24 cellular contexts compared by ENCODE assay signal in genomic region chr2:120768112-120769048, GRCh38. TPM values are rescaled to one million over a fixed set of nuclear protein-coding genes. Genes with fewer than 3 reads are reported as not detected.
A peak's percentile ranks its signal among the peaks of the same experiment; 100 is the strongest.
DNase-seq lines count a peak whose midpoint lies in the region; ATAC-seq, FAIRE-seq and TF ChIP-seq lines count a peak whose summit lies in the region.
"Had no signal": no experiment of that assay in that cellular context is flagged by ENCODE, and none has a peak within 500 bp of the region (broad histone marks: within the 10 kb centered on the region; RNA-seq: fewer than 3 reads in every experiment).

No MANE protein-coding gene starts in this region.

- peak overlapping the region in 2 of 3 experiments; percentile 31 to 40 for H3K4me3 Mint-ChIP-seq in nephron
- H3K4me3 Mint-ChIP-seq: activated CD4-positive, alpha-beta T cell treated with anti-CD3 and anti-CD28 coated beads, Interleukin-2, amount 10 ng/mL, durations not matched to agents 7 days and 5 days had no signal

- intact Hi-C loops in Right ventricle myocardium inferior (cut with DNase I): no loop called here
- intact Hi-C loops in left cardiac atrium (cut with DNase I): no loop called here
- intact Hi-C loops in cardiac septum (cut with DNase I): no loop called here

- H3K27me3 Mint-ChIP-seq in nephron (ENCODE audit: low read depth): no peaks in the 10 kb centered on the region
- H3K27me3 Mint-ChIP-seq: activated CD4-positive, alpha-beta T cell treated with anti-CD3 and anti-CD28 coated beads, Interleukin-2, amount 10 ng/mL, durations not matched to agents 7 days and 5 days had no signal

- H3K4me1 Mint-ChIP-seq in nephron: peaks cover 87% of the 10 kb centered on the region
- H3K4me1 Mint-ChIP-seq: activated CD4-positive, alpha-beta T cell treated with anti-CD3 and anti-CD28 coated beads, Interleukin-2, amount 10 ng/mL, durations not matched to agents 7 days and 5 days had no signal

- no peaks in the 10 kb centered on the region for H3K9me3 ChIP-seq in HAP-1
- H3K9me3 ChIP-seq: heart right ventricle, SK-N-SH, upper lobe of left lung had no signal

- no peaks in the 10 kb centered on the region for H3K4me1 ChIP-seq in HAP-1

- FAIRE-seq in urothelium cell line (lab: Jason Lieb, UNC): peak; percentile 58
- FAIRE-seq: A204.1, HTR-8/SVneo, RCC 7860 had no signal

- H3K27me3 ChIP-seq in HAP-1 (ENCODE audit: low read depth): no peaks in the 10 kb centered on the region
- H3K27me3 ChIP-seq: brain microvascular endothelial cell, upper lobe of left lung had no signal

- no peak for TF ChIP-seq CTCF in nephron (IDR thresholded peaks at IDR 0.05; ENCODE audit: unreplicated experiment in 3 of 3)

- H3K36me3 ChIP-seq in HAP-1 (replicated peaks): no peaks in the 10 kb centered on the region
- H3K36me3 ChIP-seq: brain microvascular endothelial cell, heart right ventricle, upper lobe of left lung had no signal

- peak overlapping the region; percentile 82 to 99 (median 92) for H3K27ac Mint-ChIP-seq in nephron
- H3K27ac Mint-ChIP-seq: activated CD4-positive, alpha-beta T cell treated with anti-CD3 and anti-CD28 coated beads, Interleukin-2, amount 10 ng/mL, durations not matched to agents 7 days and 5 days; activated T-helper 2 cell treated with anti-CD3 and anti-CD28 coated beads, Interferon-gamma antibody, Interleukin-2, Interleukin-4, amounts not matched to agents 10 μg/mL and 5 μg/mL and 100 μg/mL, durations not matched to agents 14 hours and 24 hours and 36 hours had no signal

- no peak overlapping the region for H3K4me3 ChIP-seq in HAP-1
- H3K4me3 ChIP-seq: heart right ventricle, upper lobe of left lung had no signal

- H3K9me3 Mint-ChIP-seq in nephron: no peaks in the 10 kb centered on the region
- H3K9me3 Mint-ChIP-seq: activated CD4-positive, alpha-beta T cell treated with anti-CD3 and anti-CD28 coated beads, Interleukin-2, amount 10 ng/mL, durations not matched to agents 7 days and 5 days; activated T-helper 2 cell treated with anti-CD3 and anti-CD28 coated beads, Interferon-gamma antibody, Interleukin-2, Interleukin-4, amounts not matched to agents 10 μg/mL and 5 μg/mL and 100 μg/mL, durations not matched to agents 14 hours and 24 hours and 36 hours had no signal

- no peaks in the 10 kb centered on the region for H3K36me3 Mint-ChIP-seq in nephron (ENCODE audit: low read depth)

- in situ Hi-C loops in HAP-1 (cut with MboI; ENCODE audit: low sequenced_read_pairs): no loop called here

- peak; percentile 31 for DNase-seq in Right ventricle myocardium inferior (ENCODE audit: missing footprints)
- no peak for DNase-seq in left cardiac atrium
- DNase-seq in cardiac septum (ENCODE audit: low spot score): peak; percentile 66
- no peak for DNase-seq in urothelium cell line (ENCODE audit: low spot score)
- DNase-seq in Kasumi-1 (lab: John Stamatoyannopoulos, UW): no peak
- DNase-seq in HAP-1 (ENCODE audit: low spot score in 2 of 2): no peak
- DNase-seq in NAMALWA (ENCODE audit: low spot score): no peak
- DNase-seq: activated CD4-positive, alpha-beta T cell treated with anti-CD3 and anti-CD28 coated beads, Interleukin-2, amount 10 ng/mL, durations not matched to agents 7 days and 5 days; activated CD8-positive, alpha-beta memory T cell treated with anti-CD3 and anti-CD28 coated beads, Interleukin-2, amount 50 U/mL, for 48 hours; brain microvascular endothelial cell; DMS153; effector CD4-positive, alpha-beta T cell; erythroblast; NCI-H2171 treated with DMSO at 0.1 percent for 48 hours; NCI-H524 treated with DMSO at 0.1 percent for 48 hours; SK-N-SH; upper lobe of left lung had no signal

- ATAC-seq in Right ventricle myocardium inferior: no peak
- ATAC-seq in left cardiac atrium: no peak
- ATAC-seq: heart right ventricle, left colon had no signal

RNA-seq across cellular contexts. Expression of gene GLI2, which starts 32.7 kb away (rescaled TPM):
- total RNA-seq in Right ventricle myocardium inferior: 2.2 TPM
- 1 to 10 TPM; 3.8 to 3.9 TPM for total RNA-seq in left cardiac atrium
- 1.8 TPM for total RNA-seq in cardiac septum

Comparison
In these comparisons a context has a peak if more than half of its experiments do, and no peak if none do; other contexts are left out.
1. DNase-seq: peak in Right ventricle myocardium inferior (single experiment) and cardiac septum (single experiment); none in left cardiac atrium (single experiment), urothelium cell line (single experiment), Kasumi-1 (0 of 2), HAP-1 (0 of 2) and NAMALWA (single experiment).